ENCODE assay signal across 22 cellular contexts in the genomic region with DNA sequence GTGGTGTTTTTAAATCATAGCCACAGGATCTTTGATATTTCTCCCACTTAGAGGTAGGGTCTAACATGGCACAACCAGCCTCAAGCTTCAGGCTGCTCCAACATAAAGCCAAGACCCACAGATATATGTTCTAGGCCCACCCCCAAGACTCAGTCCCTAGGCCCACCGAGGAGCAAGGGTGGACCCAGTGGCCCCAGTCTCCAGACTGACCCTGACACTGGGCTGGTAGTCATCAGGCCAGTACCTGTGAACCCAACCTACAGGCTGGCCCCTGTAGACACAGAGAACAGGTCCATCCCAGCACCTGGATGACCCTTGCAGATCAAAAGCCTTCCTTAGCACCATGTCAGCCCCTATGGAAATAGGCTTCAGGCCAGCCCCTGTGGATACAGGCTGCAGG.
"Had no signal": no experiment of that assay in that cellular context is flagged by ENCODE, and none has a peak within 500 bp of the region (broad histone marks: within the 10 kb centered on the region; RNA-seq: fewer than 3 reads in every experiment).

No MANE protein-coding gene starts in this region.

- H3K36me3 ChIP-seq: gastrocnemius medialis, left lung, neutrophil, prostate gland, right atrium auricular region, stomach, thyroid gland had no signal

- H3K4me1 Mint-ChIP-seq: naive thymus-derived CD4-positive, alpha-beta T cell; stimulated activated effector memory CD8-positive, alpha-beta T cell treated with anti-CD3 and anti-CD28 coated beads, Interleukin-12 subunit alpha, Interleukin-12 subunit beta, amount 100 ng/mL, for 72 hours had no signal

- ATAC-seq: effector memory CD8-positive, alpha-beta T cell; gastrocnemius medialis; left cardiac atrium; left lung; naive thymus-derived CD4-positive, alpha-beta T cell; sciatic nerve; stimulated activated effector memory CD8-positive, alpha-beta T cell treated with anti-CD3 and anti-CD28 coated beads, Interleukin-12 subunit alpha, Interleukin-12 subunit beta, amount 100 ng/mL, for 72 hours had no signal

- H3K9me3 Mint-ChIP-seq: type B pancreatic cell had no signal

- H3K27ac Mint-ChIP-seq: effector memory CD8-positive, alpha-beta T cell; stimulated activated effector memory CD8-positive, alpha-beta T cell treated with anti-CD3 and anti-CD28 coated beads, Interleukin-12 subunit alpha, Interleukin-12 subunit beta, amount 100 ng/mL, for 72 hours; type B pancreatic cell had no signal

- DNase-seq: cortex of kidney; effector memory CD8-positive, alpha-beta T cell; foreskin fibroblast; gastrocnemius medialis; head of caudate nucleus; left cardiac atrium; mesenchymal stem cell; midbrain; naive thymus-derived CD4-positive, alpha-beta T cell; stimulated activated CD4-positive, alpha-beta T cell treated with anti-CD3 and anti-CD28 coated beads, Interleukin-2, amount 100 ng/mL, for 24 hours; stimulated activated CD4-positive, alpha-beta T cell treated with anti-CD3 and anti-CD28 coated beads, Interleukin-4, amount 100 ng/mL, for 24 hours; stomach; thyroid gland had no signal

- H3K4me1 ChIP-seq: gastrocnemius medialis, left lung, parathyroid adenoma, prostate gland, right atrium auricular region, stomach, thyroid gland had no signal

- H3K27me3 ChIP-seq: gastrocnemius medialis, left lung, neutrophil, right atrium auricular region, stomach, thyroid gland had no signal

- H3K27ac ChIP-seq: gastrocnemius medialis, left lung, neutrophil, parathyroid adenoma, prostate gland, right atrium auricular region, stomach, thyroid gland had no signal

- H3K27me3 Mint-ChIP-seq: effector memory CD8-positive, alpha-beta T cell; naive thymus-derived CD4-positive, alpha-beta T cell; type B pancreatic cell had no signal

- H3K9me3 ChIP-seq: gastrocnemius medialis, left lung, neutrophil, prostate gland, right atrium auricular region, stomach, thyroid gland had no signal

- H3K36me3 Mint-ChIP-seq: naive thymus-derived CD4-positive, alpha-beta T cell; stimulated activated effector memory CD8-positive, alpha-beta T cell treated with anti-CD3 and anti-CD28 coated beads, Interleukin-12 subunit alpha, Interleukin-12 subunit beta, amount 100 ng/mL, for 72 hours; type B pancreatic cell had no signal

- H3K4me3 Mint-ChIP-seq: effector memory CD8-positive, alpha-beta T cell; naive thymus-derived CD4-positive, alpha-beta T cell; stimulated activated effector memory CD8-positive, alpha-beta T cell treated with anti-CD3 and anti-CD28 coated beads, Interleukin-12 subunit alpha, Interleukin-12 subunit beta, amount 100 ng/mL, for 72 hours; type B pancreatic cell had no signal

- H3K4me3 ChIP-seq: gastrocnemius medialis, left lung, prostate gland, right atrium auricular region, smooth muscle cell, stomach, thyroid gland had no signal
